ENCODE assay signal across 8 cellular contexts in the genomic region with DNA sequence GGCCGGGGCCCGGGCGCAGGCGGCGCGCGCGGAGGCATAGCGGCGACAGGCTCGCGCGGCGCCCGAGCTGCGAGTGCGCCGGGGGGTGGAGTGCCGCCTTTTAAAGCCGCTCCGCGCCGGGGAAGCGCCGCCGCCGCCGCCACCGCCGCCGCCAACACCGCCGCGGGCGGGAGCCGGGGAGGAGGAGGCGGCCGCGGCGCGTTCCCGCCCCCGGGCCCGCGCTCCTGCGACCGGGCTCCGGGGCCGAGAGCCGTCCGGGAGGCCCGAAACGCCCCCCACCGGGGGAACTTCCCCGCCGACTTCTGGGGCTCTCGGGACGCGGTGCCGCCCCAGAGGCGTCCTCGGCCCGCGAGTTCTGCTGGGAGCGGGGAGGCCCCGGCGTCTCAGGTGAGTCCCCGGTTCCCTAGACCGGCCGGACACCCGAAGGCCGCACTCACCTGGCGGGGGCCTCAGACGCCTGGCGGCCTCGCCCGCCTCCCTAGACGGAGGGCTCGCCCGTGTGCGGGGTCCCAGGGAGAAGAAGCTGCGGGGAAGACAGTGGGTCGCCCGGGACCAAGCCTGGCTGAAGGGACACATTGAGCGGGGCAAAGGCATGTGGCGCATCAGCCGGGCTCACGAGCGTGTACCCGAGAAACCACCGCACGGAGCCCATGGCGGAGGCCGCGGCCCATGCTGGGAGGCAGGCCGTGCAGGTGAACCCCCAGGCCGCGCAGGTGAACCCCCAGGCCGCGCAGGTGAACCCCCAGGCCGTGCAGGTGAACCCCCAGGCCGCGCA. TPM values are rescaled to one million over a fixed set of nuclear protein-coding genes. Genes with fewer than 3 reads are reported as not detected.
DNase-seq lines count a peak whose midpoint lies in the region; ATAC-seq and TF ChIP-seq lines count a peak whose summit lies in the region.

TSS of gene PCSK6 (minus strand) at position 75 of the 775 bp plus-strand sequence. CDS start at position 38, 37 bp downstream.

- ATAC-seq in naive B cell (ENCODE audit: low read depth in 2 of 2), result peak in 1 of 2 donors; percentile 54
- no peak for ATAC-seq in GM19463 (IDR thresholded peaks at IDR 0.05; ENCODE audit: unreplicated experiment)

- no TSS peak for BruUV-seq in Calu3 (replicated peaks; lab: Mats Ljungman, UMichigan)

- H3K4me3 ChIP-seq in MG63 (peak within 1 kb of the TSS; percentile 54), epithelial cell of proximal tubule (ENCODE audit: low read depth, low read length) (peak within 1 kb of the TSS; percentile 37)

- peaks cover 15% of the 10 kb centered on the region for H3K36me3 ChIP-seq in MG63

- DNase-seq in Calu3, result peak; percentile 53
- peak; percentile 65 for DNase-seq in MG63
- DNase-seq in epithelial cell of proximal tubule (ENCODE audit: low read depth), result no peak
- DNase-seq in naive B cell, result no peak
- no peak for DNase-seq in globus pallidus (ENCODE audit: low spot score)
- DNase-seq in NCI-H1436 (lab: John Stamatoyannopoulos, UW), result no peak
- no peak for DNase-seq in SW480 (ENCODE audit: low spot score)

- no peaks in the 10 kb centered on the region for H3K36me3 Mint-ChIP-seq in Calu3 (ENCODE audit: insufficient read depth, unreplicated experiment)
- H3K36me3 Mint-ChIP-seq in naive B cell, result no peaks in the 10 kb centered on the region

- CTCF ChIA-PET in Calu3 (lab: Charles Lee), result no interaction called here

- H3K27ac Mint-ChIP-seq in Calu3 (ENCODE audit: unreplicated experiment), result no peak within 1 kb of the TSS
- no peak within 1 kb of the TSS for H3K27ac Mint-ChIP-seq in naive B cell

- TF ChIP-seq CTCF in Calu3 (IDR thresholded peaks at IDR 0.05; ENCODE audit: unreplicated experiment), result no peak
- no peak for TF ChIP-seq CTCF in epithelial cell of proximal tubule (conservative IDR thresholded peaks at IDR 0.05; ENCODE audit: low read depth, low read length)

- H3K4me3 Mint-ChIP-seq in Calu3 (ENCODE audit: low read depth, unreplicated experiment) (peak within 1 kb of the TSS; percentile 28), naive B cell (peak within 1 kb of the TSS in 7 of 8 donors; percentile 37 to 79 (median 64))

- H3K27me3 ChIP-seq in MG63, result no peaks in the 10 kb centered on the region

- H3K9me3 Mint-ChIP-seq in Calu3 (ENCODE audit: low read depth, unreplicated experiment), result no peaks in the 10 kb centered on the region
- H3K9me3 Mint-ChIP-seq in naive B cell, result no peaks in the 10 kb centered on the region

- H3K27me3 Mint-ChIP-seq in Calu3 (ENCODE audit: unreplicated experiment) (peaks cover 67% of the 10 kb centered on the region), naive B cell (peaks cover 44 to 63% (median 61%) of the 10 kb centered on the region in 3 donors)

- H3K4me1 Mint-ChIP-seq in Calu3 (ENCODE audit: low read depth, unreplicated experiment) (no peaks in the 10 kb centered on the region), naive B cell (peaks cover 0 to 6% (median 5%) of the 10 kb centered on the region in 3 donors)

- no peaks in the 10 kb centered on the region for H3K9me3 ChIP-seq in MG63

- intact Hi-C loops in Calu3 (cut with micrococcal nuclease; ENCODE audit: unreplicated experiment), result no loop called here

RNA-seq across cellular contexts. Expression of gene PCSK6, which starts in this region (rescaled TPM):
- 4.0 and 5.1 TPM in 2 replicates for total RNA-seq in Calu3 (2022)
- total RNA-seq in MG63 (2014; rRNA removed; shearing (Covaris generic); ENCODE audit: low replicate concordance), result 31.3 and 48.8 TPM in 2 replicates
- 3.7 and 7.3 TPM in 2 replicates for total RNA-seq in epithelial cell of proximal tubule
- polyA plus RNA-seq in naive B cell (ENCODE audit: low read depth in 6 of 6), result 1 to 10 TPM in 1 of 6 donors, under 1 TPM in 4, not detected in 1; 0.78 to 1.4 (median 0.96) TPM

Comparison
In these comparisons a context has a peak if more than half of its experiments do, and no peak if none do; other contexts are left out.
1. DNase-seq: peak in Calu3 (single experiment) and MG63 (single experiment); none in epithelial cell of proximal tubule (single experiment), naive B cell (single experiment), globus pallidus (single experiment), NCI-H1436 (single experiment) and SW480 (single experiment).